ENCODE assay signal across 7 cellular contexts in the genomic region with DNA sequence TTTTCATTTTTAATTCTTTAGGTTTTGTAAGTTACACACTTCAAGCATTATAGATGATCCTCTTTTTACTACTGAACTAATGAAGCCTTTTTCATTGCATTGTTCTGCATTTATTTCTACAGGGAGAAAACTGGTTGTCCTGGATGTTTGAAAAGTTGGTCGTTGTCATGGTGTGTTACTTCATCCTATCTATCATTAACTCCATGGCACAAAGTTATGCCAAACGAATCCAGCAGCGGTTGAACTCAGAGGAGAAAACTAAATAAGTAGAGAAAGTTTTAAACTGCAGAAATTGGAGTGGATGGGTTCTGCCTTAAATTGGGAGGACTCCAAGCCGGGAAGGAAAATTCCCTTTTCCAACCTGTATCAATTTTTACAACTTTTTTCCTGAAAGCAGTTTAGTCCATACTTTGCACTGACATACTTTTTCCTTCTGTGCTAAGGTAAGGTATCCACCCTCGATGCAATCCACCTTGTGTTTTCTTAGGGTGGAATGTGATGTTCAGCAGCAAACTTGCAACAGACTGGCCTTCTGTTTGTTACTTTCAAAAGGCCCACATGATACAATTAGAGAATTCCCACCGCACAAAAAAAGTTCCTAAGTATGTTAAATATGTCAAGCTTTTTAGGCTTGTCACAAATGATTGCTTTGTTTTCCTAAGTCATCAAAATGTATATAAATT. TPM values are rescaled to one million over a fixed set of nuclear protein-coding genes. Genes with fewer than 3 reads are reported as not detected.
DNase-seq lines count a peak whose midpoint lies in the region; ATAC-seq lines count a peak whose summit lies in the region.

No MANE protein-coding gene starts in this region.

- peaks cover 8% of the 10 kb centered on the region for H3K36me3 ChIP-seq in H7 (replicated peaks; ENCODE audit: control insufficient read depth, insufficient read depth, low read length)
- H3K36me3 ChIP-seq in skeletal muscle satellite cell (ENCODE audit: insufficient read depth, low read length): peaks cover 35% of the 10 kb centered on the region

- peaks cover 65 to 68% (median 66%) of the 10 kb centered on the region in 3 donors for H3K4me1 Mint-ChIP-seq in T-cell

- no peak for ATAC-seq in T-cell (replicated peaks in 1 of 4)
- ATAC-seq in HG03175 (IDR thresholded peaks at IDR 0.05; ENCODE audit: unreplicated experiment): no peak

- H3K4me2 ChIP-seq in skeletal muscle satellite cell (ENCODE audit: low read length): peak overlapping the region; percentile 81

- H3K27me3 ChIP-seq in H7 (ENCODE audit: control insufficient read depth, insufficient read depth, low read length): no peaks in the 10 kb centered on the region
- H3K27me3 ChIP-seq in skeletal muscle satellite cell (ENCODE audit: control insufficient read depth, insufficient read depth, low read length): no peaks in the 10 kb centered on the region

- H3K4me3 ChIP-seq in H7 (ENCODE audit: insufficient read depth, low read depth, low read length): peak overlapping the region; percentile 89
- H3K4me3 ChIP-seq in skeletal muscle satellite cell (ENCODE audit: low read length): peak overlapping the region; percentile 79

- H3K27me3 Mint-ChIP-seq in T-cell: no peaks in the 10 kb centered on the region

- H3K4me3 Mint-ChIP-seq in T-cell: peak overlapping the region; percentile 98 to 100 (median 99)

- H3K27ac Mint-ChIP-seq in T-cell: peak overlapping the region; percentile 99 to 100

- POLR2A ChIA-PET in T-cell (lab: Charles Lee): interaction anchor here (0.5 to 3.4 kb wide), 7 partner anchors 8 to 70 kb away, joined by 3 to 28 read pairs (median 3); no protein-coding TSS in a partner anchor

- no peak for DNase-seq in H7
- no peak for DNase-seq in T-cell
- peak; percentile 69 for DNase-seq in fibroblast of peridontal ligament (ENCODE audit: extremely low read depth)
- no peak for DNase-seq in NCI-H1048 (lab: John Stamatoyannopoulos, UW)
- no peak for DNase-seq in cerebellar cortex (ENCODE audit: low spot score)

- H3K9me3 ChIP-seq in skeletal muscle satellite cell (replicated peaks; ENCODE audit: low read length): no peaks in the 10 kb centered on the region

- peaks cover 41% of the 10 kb centered on the region for H3K36me3 Mint-ChIP-seq in T-cell

- peaks cover 21% of the 10 kb centered on the region for H3K4me1 ChIP-seq in skeletal muscle satellite cell (ENCODE audit: control insufficient read depth, insufficient read depth, low read length)

- H3K9ac ChIP-seq in skeletal muscle satellite cell (ENCODE audit: low read depth, low read length): peak overlapping the region; percentile 98

- no peaks in the 10 kb centered on the region for H3K9me3 Mint-ChIP-seq in T-cell

- CTCF ChIA-PET in T-cell (lab: Charles Lee): interaction anchor here in 1 of 2 donors (1.0 to 5.7 kb wide), 2 partner anchors 55 to 86 kb away, joined by 3 to 37 read pairs; no protein-coding TSS in a partner anchor

RNA-seq across cellular contexts. Expression of gene TUBD1, which starts 53.0 kb away (rescaled TPM):
- total RNA-seq in H7 (2014; rRNA removed; shearing (Covaris generic)): 10.2 and 10.6 TPM in 2 replicates
- total RNA-seq in T-cell: 10 to 100 TPM; 16.6 to 27.9 (median 25.1) TPM
- 2.3 and 3.1 TPM in 2 replicates for total RNA-seq in skeletal muscle satellite cell (2012; rRNA removed)

RNA-seq across cellular contexts. Expression of gene RPS6KB1, which starts 53.1 kb away (rescaled TPM):
- total RNA-seq in H7 (2014; rRNA removed; shearing (Covaris generic)): 14.0 and 17.8 TPM in 2 replicates
- 10 to 100 TPM; 57.7 to 90.4 (median 61.7) TPM for total RNA-seq in T-cell
- 11.9 and 12.7 TPM in 2 replicates for total RNA-seq in skeletal muscle satellite cell (2012; rRNA removed)
